8 cellular contexts compared by ENCODE assay signal in the genomic region with DNA sequence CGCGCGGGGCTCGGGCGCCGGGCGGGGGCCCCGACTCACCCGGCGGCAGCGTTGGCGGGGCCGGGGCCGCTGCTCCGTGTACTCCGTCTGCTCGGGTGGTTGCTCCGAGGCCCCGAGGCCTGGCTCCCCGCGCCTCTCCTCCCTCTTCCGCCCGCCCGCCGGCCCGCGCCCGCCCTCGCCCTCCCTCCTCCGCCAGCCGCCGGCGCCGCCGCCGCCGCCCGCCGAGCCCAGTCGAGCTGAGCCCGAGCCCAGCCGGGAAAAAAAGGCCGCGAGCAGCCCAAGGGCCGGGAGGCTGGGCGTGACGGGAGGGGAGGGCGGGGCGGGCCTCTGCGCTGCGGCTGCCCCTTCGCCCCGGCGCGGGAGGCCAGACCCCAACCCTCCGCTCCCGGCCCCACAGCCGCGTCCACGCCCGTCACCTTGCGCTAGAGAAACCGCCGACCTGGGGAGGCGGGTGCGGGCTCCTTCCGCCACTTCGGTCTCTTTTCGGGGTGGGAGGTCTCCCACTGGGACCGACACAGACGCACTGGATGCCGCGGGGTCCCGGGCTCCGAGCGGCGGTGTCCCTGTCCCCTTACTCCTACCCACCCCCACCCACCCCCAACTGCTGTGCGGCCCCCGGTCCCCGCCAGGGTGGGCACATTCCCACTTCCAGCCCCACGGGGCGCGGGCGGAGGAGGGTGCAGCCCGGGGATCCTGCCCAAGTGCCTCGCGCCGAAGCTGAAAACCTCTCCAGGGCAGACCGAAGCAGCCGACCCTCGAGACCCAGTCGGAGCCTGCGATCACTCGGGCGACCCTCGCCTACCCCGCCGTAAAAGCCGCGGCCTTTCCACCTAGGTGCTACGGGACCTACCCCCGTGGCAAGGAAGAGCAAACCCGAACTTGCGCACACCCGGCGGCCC. TPM values are rescaled to one million over a fixed set of nuclear protein-coding genes. Genes with fewer than 3 reads are reported as not detected.
A peak's percentile ranks its signal among the peaks of the same experiment; 100 is the strongest.
DNase-seq lines count a peak whose midpoint lies in the region; ATAC-seq and TF ChIP-seq lines count a peak whose summit lies in the region.

A gene with protein sequence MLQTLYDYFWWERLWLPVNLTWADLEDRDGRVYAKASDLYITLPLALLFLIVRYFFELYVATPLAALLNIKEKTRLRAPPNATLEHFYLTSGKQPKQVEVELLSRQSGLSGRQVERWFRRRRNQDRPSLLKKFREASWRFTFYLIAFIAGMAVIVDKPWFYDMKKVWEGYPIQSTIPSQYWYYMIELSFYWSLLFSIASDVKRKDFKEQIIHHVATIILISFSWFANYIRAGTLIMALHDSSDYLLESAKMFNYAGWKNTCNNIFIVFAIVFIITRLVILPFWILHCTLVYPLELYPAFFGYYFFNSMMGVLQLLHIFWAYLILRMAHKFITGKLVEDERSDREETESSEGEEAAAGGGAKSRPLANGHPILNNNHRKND (minus strand): TSS at position 256 of the 899 bp plus-strand sequence. CDS start 5,745 bp downstream, outside the sequence.

- H3K9ac ChIP-seq in endodermal cell (ENCODE audit: extremely low read depth, low read length, poor library complexity, severe bottlenecking): peak within 1 kb of the TSS; percentile 77

- POLR2A ChIA-PET in AG04449 (lab: Yijun Ruan, JAX): interaction anchor here (1.0 to 1.5 kb wide), 2 partner anchors 32 to 396 kb away, joined by 3 to 5 read pairs; a partner anchor contains a TSS

- H3K27ac Mint-ChIP-seq in endodermal cell: peak within 1 kb of the TSS; percentile 89

- peaks cover 54% of the 10 kb centered on the region for H3K4me1 Mint-ChIP-seq in endodermal cell

- 4 to 18% methylated on average over 31 to 104 of the region's 106 CpGs for WGBS in endodermal cell (ENCODE audit: insufficient coverage in 1 of 2, insufficient read length in 1 of 2), 2 experiments
- 3 to 6% methylated on average over 50 to 67 of the region's 106 CpGs for WGBS in mesodermal cell (ENCODE audit: insufficient coverage in 2 of 2), 2 experiments

- DNase-seq in AG04449 (ENCODE audit: low read depth, low spot score) (no peak), NCI-H82 treated with DMSO at 0.1 percent for 48 hours (lab: John Stamatoyannopoulos, UW; ENCODE audit: unreplicated experiment) (peak; percentile 21), endodermal cell (peak; percentile 91)
- peak; percentile 27 for DNase-seq in activated CD8-positive, alpha-beta memory T cell treated with anti-CD3 and anti-CD28 coated beads, Interleukin-2, amount 50 U/mL, for 24 hours (ENCODE audit: extremely low read depth)
- peak; percentile 28 to 60 for DNase-seq in stimulated activated CD8-positive, alpha-beta memory T cell treated with anti-CD3 and anti-CD28 coated beads, Interleukin-15, amount 100 ng/mL, for 4 hours (ENCODE audit: low read depth in 2 of 2)

- H3K27ac ChIP-seq in endodermal cell (ENCODE audit: low read depth, low read length): peak within 1 kb of the TSS; percentile 57
- peak within 1 kb of the TSS; percentile 74 for H3K27ac ChIP-seq in mesodermal cell (ENCODE audit: low read depth, low read length, severe bottlenecking)

- H3K4me3 ChIP-seq in AG04449 (ENCODE audit: low read depth, low read length) (peak within 1 kb of the TSS; percentile 78), endodermal cell (ENCODE audit: low read length) (peak within 1 kb of the TSS; percentile 81), mesodermal cell (ENCODE audit: extremely low read depth, insufficient read depth, low read length, poor library complexity, severe bottlenecking) (peak within 1 kb of the TSS; percentile 78)

- H3K36me3 ChIP-seq in endodermal cell (ENCODE audit: control insufficient read depth, insufficient read depth, low read length) (no peaks in the 10 kb centered on the region), mesodermal cell (ENCODE audit: control insufficient read depth, insufficient read depth, low read length) (peaks cover 8% of the 10 kb centered on the region)

- peaks cover 2% of the 10 kb centered on the region for H3K36me3 Mint-ChIP-seq in endodermal cell (ENCODE audit: low read depth)

- ATAC-seq in GM18868 (IDR thresholded peaks at IDR 0.05; ENCODE audit: unreplicated experiment): peak; percentile 56
- peak; percentile 42 for ATAC-seq in HG03196 (IDR thresholded peaks at IDR 0.05; ENCODE audit: unreplicated experiment)

- H3K27me3 ChIP-seq in endodermal cell (ENCODE audit: control insufficient read depth, insufficient read depth, low read length, poor library complexity, severe bottlenecking): no peaks in the 10 kb centered on the region

- H3K27me3 Mint-ChIP-seq in endodermal cell (ENCODE audit: insufficient read depth): no peaks in the 10 kb centered on the region

- H3K4me1 ChIP-seq in endodermal cell (ENCODE audit: control insufficient read depth, insufficient read depth, low read length) (peaks cover 18% of the 10 kb centered on the region), mesodermal cell (ENCODE audit: control insufficient read depth, insufficient read depth, low read length, poor library complexity, severe bottlenecking) (peaks cover 46% of the 10 kb centered on the region)

- TF ChIP-seq CTCF in AG04449 (IDR thresholded peaks at IDR 0.05; ENCODE audit: insufficient read depth, low read length, missing control alignments) (no peak), endodermal cell (conservative IDR thresholded peaks at IDR 0.05) (no peak)

- peak within 1 kb of the TSS; percentile 75 for H3K4me3 Mint-ChIP-seq in endodermal cell

- H3K9me3 ChIP-seq in endodermal cell (ENCODE audit: control insufficient read depth, low read length) (no peaks in the 10 kb centered on the region), mesodermal cell (ENCODE audit: control insufficient read depth, low read length) (no peaks in the 10 kb centered on the region)

- H3K9me3 Mint-ChIP-seq in endodermal cell: no peaks in the 10 kb centered on the region

- CTCF ChIA-PET in AG04449 (lab: Yijun Ruan, JAX): interaction anchor here (2.3 to 19.7 kb wide), 3 partner anchors 10 to 25 kb away, joined by 11 to 551 read pairs (median 67); a partner anchor contains a TSS

RNA-seq across cellular contexts. Expression of the gene that starts here (rescaled TPM):
- 100 to 1,000 TPM; 143 to 183 TPM for total RNA-seq in endodermal cell
- polyA plus RNA-seq in endodermal cell (2013, experiment 1 of 2): 122 TPM
- polyA plus RNA-seq in endodermal cell (2013, experiment 2 of 2): 109 TPM
- 131 TPM for polyA plus RNA-seq in mesodermal cell (2013, experiment 1 of 2)
- polyA plus RNA-seq in mesodermal cell (2013, experiment 2 of 2): 131 TPM
